In genomic region chr6:1068068-1068467, GRCh38 we compare ENCODE assay signal across 13 cellular contexts.
"Had no signal": no experiment of that assay in that cellular context is flagged by ENCODE, and none has a peak within 500 bp of the region (broad histone marks: within the 10 kb centered on the region; RNA-seq: fewer than 3 reads in every experiment).

No MANE protein-coding gene starts in this region.

- ATAC-seq: body of pancreas, left lobe of liver had no signal

- H3K36me3 ChIP-seq: sigmoid colon, suprapubic skin had no signal

- H3K4me3 ChIP-seq: body of pancreas, sigmoid colon, suprapubic skin had no signal

- DNase-seq: activated B cell treated with CpG ODN at 0.5 μM for 24 hours; activated CD4-positive, alpha-beta T cell treated with anti-CD3 and anti-CD28 coated beads, Interleukin-2, amount 10 ng/mL, durations not matched to agents 7 days and 5 days; activated CD8-positive, alpha-beta memory T cell treated with anti-CD3 and anti-CD28 coated beads for 24 hours; activated naive CD4-positive, alpha-beta T cell treated with Interleukin-2 at 50 U/mL for 16 hours; body of pancreas; cerebellar nuclear complex; dermis blood vessel endothelial cell; immature natural killer cell; sigmoid colon; stimulated activated naive CD4-positive, alpha-beta T cell treated with Interleukin-2 at 50 U/mL for 16 hours; T-helper 1 cell had no signal

- H3K9me3 ChIP-seq: body of pancreas, sigmoid colon, suprapubic skin had no signal
